ENCODE assay signal across 1 cellular context in the genomic region with DNA sequence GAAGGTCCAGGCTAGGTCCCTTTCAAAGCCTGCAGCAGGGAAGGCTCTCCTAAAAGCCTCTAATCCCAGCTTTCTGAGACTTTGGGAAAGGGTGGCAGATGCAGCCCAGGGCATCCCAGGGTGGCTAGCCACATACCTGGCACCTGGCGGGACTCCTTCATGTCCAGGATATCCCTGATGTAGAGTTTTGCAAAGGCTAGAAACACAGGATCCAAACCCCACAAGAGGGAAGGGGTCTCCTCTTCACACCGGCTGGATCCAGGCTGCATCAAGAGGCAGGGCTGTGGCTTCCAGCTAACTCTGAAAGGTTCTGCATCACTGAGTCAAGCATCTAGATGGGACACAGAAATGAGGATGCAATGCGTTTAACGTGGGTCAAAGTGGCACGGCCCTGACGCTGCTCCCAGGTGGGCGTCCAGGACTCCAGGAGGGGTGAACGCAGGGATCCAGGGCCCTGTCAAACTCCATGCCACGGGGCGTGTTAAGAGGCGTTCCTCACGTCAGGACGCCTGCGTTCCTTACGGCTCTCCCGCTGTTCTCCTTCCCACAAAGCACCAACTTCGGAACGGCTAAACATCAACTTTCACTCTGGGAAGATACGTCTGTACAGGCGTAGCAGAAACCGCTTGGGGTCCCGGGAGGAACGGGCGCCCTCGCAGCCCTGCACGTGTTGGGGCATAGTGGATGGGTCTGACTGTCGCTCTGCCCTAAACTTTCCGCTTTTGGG.
A peak's percentile ranks its signal among the peaks of the same experiment; 100 is the strongest.
TF ChIP-seq lines count a peak whose summit lies in the region.

No MANE protein-coding gene starts in this region.

TF ChIP-seq in GM12878, 131 proteins besides CTCF, POLR2A, EP300 and RAD21 (continued from another document and continues in another):
- TF ChIP-seq, protein P1, sequence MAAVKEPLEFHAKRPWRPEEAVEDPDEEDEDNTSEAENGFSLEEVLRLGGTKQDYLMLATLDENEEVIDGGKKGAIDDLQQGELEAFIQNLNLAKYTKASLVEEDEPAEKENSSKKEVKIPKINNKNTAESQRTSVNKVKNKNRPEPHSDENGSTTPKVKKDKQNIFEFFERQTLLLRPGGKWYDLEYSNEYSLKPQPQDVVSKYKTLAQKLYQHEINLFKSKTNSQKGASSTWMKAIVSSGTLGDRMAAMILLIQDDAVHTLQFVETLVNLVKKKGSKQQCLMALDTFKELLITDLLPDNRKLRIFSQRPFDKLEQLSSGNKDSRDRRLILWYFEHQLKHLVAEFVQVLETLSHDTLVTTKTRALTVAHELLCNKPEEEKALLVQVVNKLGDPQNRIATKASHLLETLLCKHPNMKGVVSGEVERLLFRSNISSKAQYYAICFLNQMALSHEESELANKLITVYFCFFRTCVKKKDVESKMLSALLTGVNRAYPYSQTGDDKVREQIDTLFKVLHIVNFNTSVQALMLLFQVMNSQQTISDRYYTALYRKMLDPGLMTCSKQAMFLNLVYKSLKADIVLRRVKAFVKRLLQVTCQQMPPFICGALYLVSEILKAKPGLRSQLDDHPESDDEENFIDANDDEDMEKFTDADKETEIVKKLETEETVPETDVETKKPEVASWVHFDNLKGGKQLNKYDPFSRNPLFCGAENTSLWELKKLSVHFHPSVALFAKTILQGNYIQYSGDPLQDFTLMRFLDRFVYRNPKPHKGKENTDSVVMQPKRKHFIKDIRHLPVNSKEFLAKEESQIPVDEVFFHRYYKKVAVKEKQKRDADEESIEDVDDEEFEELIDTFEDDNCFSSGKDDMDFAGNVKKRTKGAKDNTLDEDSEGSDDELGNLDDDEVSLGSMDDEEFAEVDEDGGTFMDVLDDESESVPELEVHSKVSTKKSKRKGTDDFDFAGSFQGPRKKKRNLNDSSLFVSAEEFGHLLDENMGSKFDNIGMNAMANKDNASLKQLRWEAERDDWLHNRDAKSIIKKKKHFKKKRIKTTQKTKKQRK (IDR thresholded peaks at IDR 0.05; ENCODE audit: low read depth, low read length) = no peak
- TF ChIP-seq, protein P2, sequence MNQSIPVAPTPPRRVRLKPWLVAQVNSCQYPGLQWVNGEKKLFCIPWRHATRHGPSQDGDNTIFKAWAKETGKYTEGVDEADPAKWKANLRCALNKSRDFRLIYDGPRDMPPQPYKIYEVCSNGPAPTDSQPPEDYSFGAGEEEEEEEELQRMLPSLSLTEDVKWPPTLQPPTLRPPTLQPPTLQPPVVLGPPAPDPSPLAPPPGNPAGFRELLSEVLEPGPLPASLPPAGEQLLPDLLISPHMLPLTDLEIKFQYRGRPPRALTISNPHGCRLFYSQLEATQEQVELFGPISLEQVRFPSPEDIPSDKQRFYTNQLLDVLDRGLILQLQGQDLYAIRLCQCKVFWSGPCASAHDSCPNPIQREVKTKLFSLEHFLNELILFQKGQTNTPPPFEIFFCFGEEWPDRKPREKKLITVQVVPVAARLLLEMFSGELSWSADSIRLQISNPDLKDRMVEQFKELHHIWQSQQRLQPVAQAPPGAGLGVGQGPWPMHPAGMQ (IDR thresholded peaks at IDR 0.05; ENCODE audit: borderline replicate concordance) = no peak
- TF ChIP-seq RBBP5 (conservative IDR thresholded peaks at IDR 0.05) (no peak), ZNF207 (IDR thresholded peaks at IDR 0.05; ENCODE audit: borderline replicate concordance) (peak; percentile 77; the same call in 1 of the 2 replicates), SMC3 (IDR thresholded peaks at IDR 0.05; ENCODE audit: borderline replicate concordance, low read length) (no peak), NFXL1 (IDR thresholded peaks at IDR 0.05; ENCODE audit: borderline replicate concordance) (no peak), BRCA1 (IDR thresholded peaks at IDR 0.05; ENCODE audit: low read depth, low read length) (no peak), ZBED1 (IDR thresholded peaks at IDR 0.05; ENCODE audit: borderline replicate concordance) (no peak), EED (IDR thresholded peaks at IDR 0.05; ENCODE audit: low read depth) (peak; percentile 33; the same call in 1 of the 2 replicates), ZNF622 (IDR thresholded peaks at IDR 0.05) (no peak), NFIC (IDR thresholded peaks at IDR 0.05; ENCODE audit: low read depth, low read length) (no peak), ZNF24 (IDR thresholded peaks at IDR 0.05) (0 out of 2 replicates have a peak, but pooled peaks have one; percentile 38), ETV6 (conservative IDR thresholded peaks at IDR 0.05 in 1 of 2, IDR thresholded peaks at IDR 0.05 in 1 of 2; ENCODE audit: borderline replicate concordance in 1 of 2, low read depth in 1 of 2) (no peak), CBX3 (IDR thresholded peaks at IDR 0.05; ENCODE audit: borderline replicate concordance, low read depth) (no peak), RUNX3 (IDR thresholded peaks at IDR 0.05; ENCODE audit: low read length) (no peak; the same call in 1 of the 2 replicates), HDGF (IDR thresholded peaks at IDR 0.05) (no peak), BCL11A (IDR thresholded peaks at IDR 0.05; ENCODE audit: low read depth, low read length) (no peak), BHLHE40 (IDR thresholded peaks at IDR 0.05; ENCODE audit: borderline replicate concordance in 1 of 2, low read depth in 2 of 2, low read length in 1 of 2) (peak; percentile 64 to 87; a peak in 3 of 4 replicates), MEF2B (IDR thresholded peaks at IDR 0.05; ENCODE audit: partially characterized antibody, poor library complexity, severe bottlenecking) (peak; percentile 13), HDAC2 (IDR thresholded peaks at IDR 0.05) (no peak), RB1 (IDR thresholded peaks at IDR 0.05; ENCODE audit: borderline replicate concordance) (peak; percentile 60; the same call in 1 of the 2 replicates), ZNF274 (IDR thresholded peaks at IDR 0.05; ENCODE audit: insufficient read depth, insufficient read length) (no peak), CHD2 (IDR thresholded peaks at IDR 0.05; ENCODE audit: borderline replicate concordance, low read depth, low read length) (no peak), DPF2 (IDR thresholded peaks at IDR 0.05) (0 out of 2 replicates have a peak, but pooled peaks have one; percentile 17), NR2F1 (conservative IDR thresholded peaks at IDR 0.05) (peak; percentile 62; the same call in 1 of the 2 replicates), KAT2A (conservative IDR thresholded peaks at IDR 0.05; ENCODE audit: control insufficient read depth, low read depth, low read length) (no peak), IKZF2 (IDR thresholded peaks at IDR 0.05) (peak; percentile 26 to 47; a peak in 3 of 4 replicates), ATF7 (IDR thresholded peaks at IDR 0.05; ENCODE audit: low read depth) (0 out of 2 replicates have a peak, but pooled peaks have one; percentile 15)
- TF ChIP-seq, protein P3, sequence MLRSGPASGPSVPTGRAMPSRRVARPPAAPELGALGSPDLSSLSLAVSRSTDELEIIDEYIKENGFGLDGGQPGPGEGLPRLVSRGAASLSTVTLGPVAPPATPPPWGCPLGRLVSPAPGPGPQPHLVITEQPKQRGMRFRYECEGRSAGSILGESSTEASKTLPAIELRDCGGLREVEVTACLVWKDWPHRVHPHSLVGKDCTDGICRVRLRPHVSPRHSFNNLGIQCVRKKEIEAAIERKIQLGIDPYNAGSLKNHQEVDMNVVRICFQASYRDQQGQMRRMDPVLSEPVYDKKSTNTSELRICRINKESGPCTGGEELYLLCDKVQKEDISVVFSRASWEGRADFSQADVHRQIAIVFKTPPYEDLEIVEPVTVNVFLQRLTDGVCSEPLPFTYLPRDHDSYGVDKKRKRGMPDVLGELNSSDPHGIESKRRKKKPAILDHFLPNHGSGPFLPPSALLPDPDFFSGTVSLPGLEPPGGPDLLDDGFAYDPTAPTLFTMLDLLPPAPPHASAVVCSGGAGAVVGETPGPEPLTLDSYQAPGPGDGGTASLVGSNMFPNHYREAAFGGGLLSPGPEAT (IDR thresholded peaks at IDR 0.05; ENCODE audit: low read depth) = peak; percentile 41; the same call in 1 of the 2 replicates
- TF ChIP-seq, protein P4, sequence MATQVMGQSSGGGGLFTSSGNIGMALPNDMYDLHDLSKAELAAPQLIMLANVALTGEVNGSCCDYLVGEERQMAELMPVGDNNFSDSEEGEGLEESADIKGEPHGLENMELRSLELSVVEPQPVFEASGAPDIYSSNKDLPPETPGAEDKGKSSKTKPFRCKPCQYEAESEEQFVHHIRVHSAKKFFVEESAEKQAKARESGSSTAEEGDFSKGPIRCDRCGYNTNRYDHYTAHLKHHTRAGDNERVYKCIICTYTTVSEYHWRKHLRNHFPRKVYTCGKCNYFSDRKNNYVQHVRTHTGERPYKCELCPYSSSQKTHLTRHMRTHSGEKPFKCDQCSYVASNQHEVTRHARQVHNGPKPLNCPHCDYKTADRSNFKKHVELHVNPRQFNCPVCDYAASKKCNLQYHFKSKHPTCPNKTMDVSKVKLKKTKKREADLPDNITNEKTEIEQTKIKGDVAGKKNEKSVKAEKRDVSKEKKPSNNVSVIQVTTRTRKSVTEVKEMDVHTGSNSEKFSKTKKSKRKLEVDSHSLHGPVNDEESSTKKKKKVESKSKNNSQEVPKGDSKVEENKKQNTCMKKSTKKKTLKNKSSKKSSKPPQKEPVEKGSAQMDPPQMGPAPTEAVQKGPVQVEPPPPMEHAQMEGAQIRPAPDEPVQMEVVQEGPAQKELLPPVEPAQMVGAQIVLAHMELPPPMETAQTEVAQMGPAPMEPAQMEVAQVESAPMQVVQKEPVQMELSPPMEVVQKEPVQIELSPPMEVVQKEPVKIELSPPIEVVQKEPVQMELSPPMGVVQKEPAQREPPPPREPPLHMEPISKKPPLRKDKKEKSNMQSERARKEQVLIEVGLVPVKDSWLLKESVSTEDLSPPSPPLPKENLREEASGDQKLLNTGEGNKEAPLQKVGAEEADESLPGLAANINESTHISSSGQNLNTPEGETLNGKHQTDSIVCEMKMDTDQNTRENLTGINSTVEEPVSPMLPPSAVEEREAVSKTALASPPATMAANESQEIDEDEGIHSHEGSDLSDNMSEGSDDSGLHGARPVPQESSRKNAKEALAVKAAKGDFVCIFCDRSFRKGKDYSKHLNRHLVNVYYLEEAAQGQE (IDR thresholded peaks at IDR 0.05; ENCODE audit: low read depth, low read length) = no peak
- TF ChIP-seq, protein P5, sequence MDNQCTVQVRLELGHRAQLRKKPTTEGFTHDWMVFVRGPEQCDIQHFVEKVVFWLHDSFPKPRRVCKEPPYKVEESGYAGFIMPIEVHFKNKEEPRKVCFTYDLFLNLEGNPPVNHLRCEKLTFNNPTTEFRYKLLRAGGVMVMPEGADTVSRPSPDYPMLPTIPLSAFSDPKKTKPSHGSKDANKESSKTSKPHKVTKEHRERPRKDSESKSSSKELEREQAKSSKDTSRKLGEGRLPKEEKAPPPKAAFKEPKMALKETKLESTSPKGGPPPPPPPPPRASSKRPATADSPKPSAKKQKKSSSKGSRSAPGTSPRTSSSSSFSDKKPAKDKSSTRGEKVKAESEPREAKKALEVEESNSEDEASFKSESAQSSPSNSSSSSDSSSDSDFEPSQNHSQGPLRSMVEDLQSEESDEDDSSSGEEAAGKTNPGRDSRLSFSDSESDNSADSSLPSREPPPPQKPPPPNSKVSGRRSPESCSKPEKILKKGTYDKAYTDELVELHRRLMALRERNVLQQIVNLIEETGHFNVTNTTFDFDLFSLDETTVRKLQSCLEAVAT (IDR thresholded peaks at IDR 0.05) = peak; percentile 58
- TF ChIP-seq, protein P6, sequence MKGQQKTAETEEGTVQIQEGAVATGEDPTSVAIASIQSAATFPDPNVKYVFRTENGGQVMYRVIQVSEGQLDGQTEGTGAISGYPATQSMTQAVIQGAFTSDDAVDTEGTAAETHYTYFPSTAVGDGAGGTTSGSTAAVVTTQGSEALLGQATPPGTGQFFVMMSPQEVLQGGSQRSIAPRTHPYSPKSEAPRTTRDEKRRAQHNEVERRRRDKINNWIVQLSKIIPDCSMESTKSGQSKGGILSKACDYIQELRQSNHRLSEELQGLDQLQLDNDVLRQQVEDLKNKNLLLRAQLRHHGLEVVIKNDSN (IDR thresholded peaks at IDR 0.05; ENCODE audit: borderline replicate concordance, extremely low read length, insufficient read depth, low read depth, low read length) = no peak
- TF ChIP-seq, protein P7, sequence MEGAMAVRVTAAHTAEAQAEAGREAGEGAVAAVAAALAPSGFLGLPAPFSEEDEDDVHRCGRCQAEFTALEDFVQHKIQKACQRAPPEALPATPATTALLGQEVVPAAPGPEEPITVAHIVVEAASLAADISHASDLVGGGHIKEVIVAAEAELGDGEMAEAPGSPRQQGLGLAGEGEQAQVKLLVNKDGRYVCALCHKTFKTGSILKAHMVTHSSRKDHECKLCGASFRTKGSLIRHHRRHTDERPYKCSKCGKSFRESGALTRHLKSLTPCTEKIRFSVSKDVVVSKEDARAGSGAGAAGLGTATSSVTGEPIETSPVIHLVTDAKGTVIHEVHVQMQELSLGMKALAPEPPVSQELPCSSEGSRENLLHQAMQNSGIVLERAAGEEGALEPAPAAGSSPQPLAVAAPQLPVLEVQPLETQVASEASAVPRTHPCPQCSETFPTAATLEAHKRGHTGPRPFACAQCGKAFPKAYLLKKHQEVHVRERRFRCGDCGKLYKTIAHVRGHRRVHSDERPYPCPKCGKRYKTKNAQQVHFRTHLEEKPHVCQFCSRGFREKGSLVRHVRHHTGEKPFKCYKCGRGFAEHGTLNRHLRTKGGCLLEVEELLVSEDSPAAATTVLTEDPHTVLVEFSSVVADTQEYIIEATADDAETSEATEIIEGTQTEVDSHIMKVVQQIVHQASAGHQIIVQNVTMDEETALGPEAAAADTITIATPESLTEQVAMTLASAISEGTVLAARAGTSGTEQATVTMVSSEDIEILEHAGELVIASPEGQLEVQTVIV (IDR thresholded peaks at IDR 0.05; ENCODE audit: borderline replicate concordance, partially characterized antibody) = no peak
- TF ChIP-seq, protein P8, sequence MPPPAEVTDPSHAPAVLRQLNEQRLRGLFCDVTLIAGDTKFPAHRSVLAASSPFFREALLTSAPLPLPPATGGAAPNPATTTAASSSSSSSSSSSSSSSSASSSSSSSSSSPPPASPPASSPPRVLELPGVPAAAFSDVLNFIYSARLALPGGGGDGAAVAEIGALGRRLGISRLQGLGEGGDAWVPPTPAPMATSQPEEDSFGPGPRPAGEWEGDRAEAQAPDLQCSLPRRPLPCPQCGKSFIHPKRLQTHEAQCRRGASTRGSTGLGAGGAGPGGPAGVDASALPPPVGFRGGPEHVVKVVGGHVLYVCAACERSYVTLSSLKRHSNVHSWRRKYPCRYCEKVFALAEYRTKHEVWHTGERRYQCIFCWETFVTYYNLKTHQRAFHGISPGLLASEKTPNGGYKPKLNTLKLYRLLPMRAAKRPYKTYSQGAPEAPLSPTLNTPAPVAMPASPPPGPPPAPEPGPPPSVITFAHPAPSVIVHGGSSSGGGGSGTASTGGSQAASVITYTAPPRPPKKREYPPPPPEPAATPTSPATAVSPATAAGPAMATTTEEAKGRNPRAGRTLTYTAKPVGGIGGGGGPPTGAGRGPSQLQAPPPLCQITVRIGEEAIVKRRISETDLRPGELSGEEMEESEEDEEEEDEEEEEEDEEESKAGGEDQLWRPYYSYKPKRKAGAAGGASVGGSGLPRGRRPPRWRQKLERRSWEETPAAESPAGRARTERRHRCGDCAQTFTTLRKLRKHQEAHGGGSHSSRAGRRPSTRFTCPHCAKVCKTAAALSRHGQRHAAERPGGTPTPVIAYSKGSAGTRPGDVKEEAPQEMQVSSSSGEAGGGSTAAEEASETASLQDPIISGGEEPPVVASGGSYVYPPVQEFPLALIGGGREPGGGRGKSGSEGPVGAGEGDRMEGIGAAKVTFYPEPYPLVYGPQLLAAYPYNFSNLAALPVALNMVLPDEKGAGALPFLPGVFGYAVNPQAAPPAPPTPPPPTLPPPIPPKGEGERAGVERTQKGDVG (CRISPR knock-in tag; IDR thresholded peaks at IDR 0.05) = no peak
- TF ChIP-seq, protein P9, sequence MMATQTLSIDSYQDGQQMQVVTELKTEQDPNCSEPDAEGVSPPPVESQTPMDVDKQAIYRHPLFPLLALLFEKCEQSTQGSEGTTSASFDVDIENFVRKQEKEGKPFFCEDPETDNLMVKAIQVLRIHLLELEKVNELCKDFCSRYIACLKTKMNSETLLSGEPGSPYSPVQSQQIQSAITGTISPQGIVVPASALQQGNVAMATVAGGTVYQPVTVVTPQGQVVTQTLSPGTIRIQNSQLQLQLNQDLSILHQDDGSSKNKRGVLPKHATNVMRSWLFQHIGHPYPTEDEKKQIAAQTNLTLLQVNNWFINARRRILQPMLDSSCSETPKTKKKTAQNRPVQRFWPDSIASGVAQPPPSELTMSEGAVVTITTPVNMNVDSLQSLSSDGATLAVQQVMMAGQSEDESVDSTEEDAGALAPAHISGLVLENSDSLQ (IDR thresholded peaks at IDR 0.05) = peak; percentile 39; the same call in 1 of the 2 replicates
